22 cellular contexts compared by ENCODE assay signal in genomic region chr16:23965137-23965733, GRCh38.
"Had no signal": no experiment of that assay in that cellular context is flagged by ENCODE, and none has a peak within 500 bp of the region (broad histone marks: within the 10 kb centered on the region; RNA-seq: fewer than 3 reads in every experiment).

No MANE protein-coding gene starts in this region.

- H3K4me3 Mint-ChIP-seq: activated naive CD8-positive, alpha-beta T cell; dendritic cell treated with granulocyte-macrophage colony-stimulating factor and Interleukin-4, amounts not matched to agents 40 ng/mL and 50 ng/mL, for 4 days; endodermal cell; naive thymus-derived CD8-positive, alpha-beta T cell; T-helper 2 cell treated with Interferon-gamma antibody and Interleukin-4, amounts not matched to agents 5 μg/mL and 100 μg/mL, for 36 hours; type B pancreatic cell had no signal

- H3K9me3 Mint-ChIP-seq: dendritic cell treated with granulocyte-macrophage colony-stimulating factor and Interleukin-4, amounts not matched to agents 40 ng/mL and 50 ng/mL, for 4 days; endodermal cell; naive thymus-derived CD8-positive, alpha-beta T cell; T-helper 2 cell treated with Interferon-gamma antibody and Interleukin-4, amounts not matched to agents 5 μg/mL and 100 μg/mL, for 36 hours; type B pancreatic cell had no signal

- H3K36me3 ChIP-seq: right atrium auricular region, uterus had no signal

- H3K27me3 Mint-ChIP-seq: activated naive CD8-positive, alpha-beta T cell; dendritic cell treated with granulocyte-macrophage colony-stimulating factor and Interleukin-4, amounts not matched to agents 40 ng/mL and 50 ng/mL, for 4 days; naive thymus-derived CD8-positive, alpha-beta T cell had no signal

- H3K9me3 ChIP-seq: right atrium auricular region, uterus had no signal

- ATAC-seq: esophagus mucosa; naive thymus-derived CD8-positive, alpha-beta T cell; stimulated activated naive CD8-positive, alpha-beta T cell treated with anti-CD3 and anti-CD28 coated beads, Interleukin-15, Interleukin-2, amounts not matched to agents 100 U/mL and 50 U/mL, for 24 hours had no signal

- DNase-seq: activated CD4-positive, alpha-beta T cell treated with anti-CD3 and anti-CD28 coated beads for 4 hours; activated CD4-positive, alpha-beta T cell treated with anti-CD3 and anti-CD28 coated beads, Interleukin-2, amount 50 U/mL, for 48 hours; activated CD8-positive, alpha-beta memory T cell treated with anti-CD3 and anti-CD28 coated beads for 24 hours; activated effector memory CD4-positive, alpha-beta T cell treated with Interleukin-2 at 50 U/mL for 16 hours; activated naive CD4-positive, alpha-beta T cell treated with Interleukin-2 at 50 U/mL for 16 hours; caudate nucleus; endodermal cell; foreskin fibroblast; hippocampal formation; midbrain; naive thymus-derived CD8-positive, alpha-beta T cell; stimulated activated CD4-positive, alpha-beta T cell treated with anti-CD3 and anti-CD28 coated beads, Interleukin-15, amount 100 ng/mL, for 24 hours; stimulated activated CD4-positive, alpha-beta T cell treated with anti-CD3 and anti-CD28 coated beads, Interleukin-2, amount 100 ng/mL, for 24 hours; stimulated activated naive CD8-positive, alpha-beta T cell treated with anti-CD3 and anti-CD28 coated beads, Interleukin-15, Interleukin-2, amounts not matched to agents 100 U/mL and 50 U/mL, for 24 hours; substantia nigra; uterus had no signal

- H3K27me3 ChIP-seq: right atrium auricular region, uterus had no signal

- H3K4me1 ChIP-seq: right atrium auricular region, uterus had no signal

- H3K27ac ChIP-seq: right atrium auricular region, uterus had no signal

- H3K27ac Mint-ChIP-seq: activated naive CD8-positive, alpha-beta T cell; dendritic cell treated with granulocyte-macrophage colony-stimulating factor and Interleukin-4, amounts not matched to agents 40 ng/mL and 50 ng/mL, for 4 days; endodermal cell; T-helper 2 cell treated with Interferon-gamma antibody and Interleukin-4, amounts not matched to agents 5 μg/mL and 100 μg/mL, for 36 hours; type B pancreatic cell had no signal

- H3K4me3 ChIP-seq: right atrium auricular region, uterus had no signal

- H3K36me3 Mint-ChIP-seq: type B pancreatic cell had no signal
